15 cellular contexts compared by ENCODE assay signal in genomic region chr12:132061641-132062430, GRCh38.
"Had no signal": no experiment of that assay in that cellular context is flagged by ENCODE, and none has a peak within 500 bp of the region (broad histone marks: within the 10 kb centered on the region; RNA-seq: fewer than 3 reads in every experiment).

No MANE protein-coding gene starts in this region.

- H3K4me3 Mint-ChIP-seq: activated CD4-positive, alpha-beta T cell treated with anti-CD3 and anti-CD28 coated beads, Interleukin-2, amount 10 ng/mL, durations not matched to agents 24 days and 14 days; activated naive CD4-positive, alpha-beta T cell treated with anti-CD3 and anti-CD28 coated beads, Interleukin-2, amount 10 ng/mL, durations not matched to agents 7 days and 5 days; activated T-helper 17 cell treated with anti-CD3 and anti-CD28 coated beads, Interleukin-2, amount 50 U/mL, for 72 hours; stimulated activated naive CD8-positive, alpha-beta T cell treated with anti-CD3 and anti-CD28 coated beads, Interleukin-15, Interleukin-2, amounts not matched to agents 100 ng/mL and 50 ng/mL, for 24 hours; T-helper 2 cell treated with Interferon-gamma antibody and Interleukin-4, amounts not matched to agents 5 μg/mL and 100 μg/mL, for 36 hours had no signal

- H3K27me3 Mint-ChIP-seq: activated CD4-positive, alpha-beta T cell treated with anti-CD3 and anti-CD28 coated beads, Interleukin-2, amount 10 ng/mL, durations not matched to agents 24 days and 14 days; activated naive CD4-positive, alpha-beta T cell treated with anti-CD3 and anti-CD28 coated beads, Interleukin-2, amount 10 ng/mL, durations not matched to agents 7 days and 5 days; activated T-helper 17 cell treated with anti-CD3 and anti-CD28 coated beads, Interleukin-2, amount 50 U/mL, for 72 hours; stimulated activated naive CD8-positive, alpha-beta T cell treated with anti-CD3 and anti-CD28 coated beads, Interleukin-15, Interleukin-2, amounts not matched to agents 100 ng/mL and 50 ng/mL, for 24 hours had no signal

- H3K27me3 ChIP-seq: right atrium auricular region, upper lobe of left lung had no signal

- H3K9me3 ChIP-seq: right atrium auricular region, upper lobe of left lung had no signal

- H3K27ac ChIP-seq: right atrium auricular region, upper lobe of left lung had no signal

- ATAC-seq: activated T-helper 17 cell treated with anti-CD3 and anti-CD28 coated beads, Interleukin-2, amount 50 U/mL, for 72 hours; left lobe of liver had no signal

- DNase-seq: activated CD4-positive, alpha-beta T cell treated with anti-CD3 and anti-CD28 coated beads, Interleukin-2, amount 10 ng/mL, durations not matched to agents 24 days and 14 days; activated CD4-positive, CD25-positive, alpha-beta regulatory T cell; activated naive CD4-positive, alpha-beta T cell treated with anti-CD3 and anti-CD28 coated beads, Interleukin-2, amount 10 ng/mL, durations not matched to agents 7 days and 5 days; dermis blood vessel endothelial cell; erythroblast; islet precursor cell; small intestine; upper lobe of left lung had no signal

- H3K4me1 ChIP-seq: right atrium auricular region, upper lobe of left lung had no signal

- H3K4me3 ChIP-seq: right atrium auricular region, upper lobe of left lung had no signal

- H3K27ac Mint-ChIP-seq: activated CD4-positive, alpha-beta T cell treated with anti-CD3 and anti-CD28 coated beads, Interleukin-2, amount 10 ng/mL, durations not matched to agents 24 days and 14 days; activated naive CD4-positive, alpha-beta T cell treated with anti-CD3 and anti-CD28 coated beads, Interleukin-2, amount 10 ng/mL, durations not matched to agents 7 days and 5 days; activated T-helper 17 cell treated with anti-CD3 and anti-CD28 coated beads, Interleukin-2, amount 50 U/mL, for 72 hours; stimulated activated naive CD8-positive, alpha-beta T cell treated with anti-CD3 and anti-CD28 coated beads, Interleukin-15, Interleukin-2, amounts not matched to agents 100 ng/mL and 50 ng/mL, for 24 hours had no signal

- H3K9me3 Mint-ChIP-seq: activated CD4-positive, alpha-beta T cell treated with anti-CD3 and anti-CD28 coated beads, Interleukin-2, amount 10 ng/mL, durations not matched to agents 24 days and 14 days; activated naive CD4-positive, alpha-beta T cell treated with anti-CD3 and anti-CD28 coated beads, Interleukin-2, amount 10 ng/mL, durations not matched to agents 7 days and 5 days; activated T-helper 17 cell treated with anti-CD3 and anti-CD28 coated beads, Interleukin-2, amount 50 U/mL, for 72 hours; stimulated activated naive CD8-positive, alpha-beta T cell treated with anti-CD3 and anti-CD28 coated beads, Interleukin-15, Interleukin-2, amounts not matched to agents 100 ng/mL and 50 ng/mL, for 24 hours; T-helper 2 cell treated with Interferon-gamma antibody and Interleukin-4, amounts not matched to agents 5 μg/mL and 100 μg/mL, for 36 hours had no signal

- FAIRE-seq: astrocyte, bronchial epithelial cell, small intestine had no signal
